In the genomic region with DNA sequence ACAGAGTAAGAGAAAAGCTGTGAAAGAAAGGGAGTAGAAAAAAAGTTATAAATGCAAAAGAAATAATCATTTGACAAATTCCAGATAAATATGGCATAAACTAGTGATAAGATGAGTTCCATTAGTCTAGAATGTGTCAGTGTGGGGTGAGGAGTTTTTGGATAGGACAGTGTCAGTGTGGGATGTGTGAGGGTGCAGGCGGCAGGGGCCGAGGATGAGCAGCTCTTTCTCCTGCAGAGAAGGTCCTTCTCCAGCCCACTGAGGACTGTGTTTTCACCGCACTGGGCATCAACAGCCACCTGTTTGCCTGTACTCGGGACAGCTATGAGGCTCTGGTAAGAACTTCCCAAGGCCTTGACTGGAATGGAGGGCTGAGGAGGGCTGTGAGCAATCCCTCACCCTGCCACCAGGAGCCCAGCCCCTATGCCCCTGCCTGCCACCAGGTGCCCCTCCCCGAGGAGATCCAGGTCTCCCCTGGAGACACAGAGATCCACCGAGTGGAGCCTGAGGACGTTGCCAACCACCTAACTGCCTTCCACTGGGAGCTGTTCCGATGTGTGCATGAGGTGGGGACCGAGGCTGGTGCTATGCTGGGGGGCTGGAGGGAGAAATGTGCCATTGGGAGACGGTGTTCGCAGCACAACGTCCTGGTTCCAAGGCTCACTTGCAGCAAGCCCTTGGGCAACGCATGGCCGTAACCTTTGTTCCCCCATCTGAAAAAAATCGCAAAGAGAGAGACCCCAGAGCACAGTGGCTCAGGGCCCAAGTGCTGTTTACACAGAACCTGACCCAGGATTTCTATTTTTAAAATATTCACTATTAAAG, we compare ENCODE assay signal across 9 cellular contexts. TPM values are rescaled to one million over a fixed set of nuclear protein-coding genes. Genes with fewer than 3 reads are reported as not detected.
A peak's percentile ranks its signal among the peaks of the same experiment; 100 is the strongest.
DNase-seq lines count a peak whose midpoint lies in the region; ATAC-seq, FAIRE-seq and TF ChIP-seq lines count a peak whose summit lies in the region.
"Had no signal": no experiment of that assay in that cellular context is flagged by ENCODE, and none has a peak within 500 bp of the region (broad histone marks: within the 10 kb centered on the region; RNA-seq: fewer than 3 reads in every experiment).

No MANE protein-coding gene starts in this region.

- peak; percentile 18 for FAIRE-seq in bronchial epithelial cell (lab: Jason Lieb, UNC)

- H3K36me3 ChIP-seq in Panc1 (ENCODE audit: control insufficient read depth, insufficient read depth, low read length) (no peaks in the 10 kb centered on the region), bronchial epithelial cell (ENCODE audit: control insufficient read depth, insufficient read depth, low read length) (peaks cover 30% of the 10 kb centered on the region), colonic mucosa (peaks cover 8% of the 10 kb centered on the region)

- H3K27ac ChIP-seq in Panc1 (ENCODE audit: low read length) = no peak overlapping the region
- H3K27ac ChIP-seq in colonic mucosa = no peak overlapping the region
- H3K27ac ChIP-seq: C4-2B had no signal

- H3K4me1 Mint-ChIP-seq in natural killer cell = peaks cover 0 to 5% of the 10 kb centered on the region in 2 donors

- H3K9me3 Mint-ChIP-seq in natural killer cell = no peaks in the 10 kb centered on the region

- peak overlapping the region in 1 of 2 experiments; percentile 56; a peak in 2 of 4 replicates for H3K4me3 ChIP-seq in Panc1 (ENCODE audit: low read depth in 2 of 2, low read length in 2 of 2)
- H3K4me3 ChIP-seq in bronchial epithelial cell (ENCODE audit: low read depth, low read length) = no peak overlapping the region
- no peak overlapping the region for H3K4me3 ChIP-seq in colonic mucosa

- CTCF ChIA-PET in Panc1 (lab: Charles Lee) = interaction anchor here (0.7 to 1.7 kb wide), 4 partner anchors 10 to 80 kb away, joined by 3 to 11 read pairs (median 6); no protein-coding TSS in a partner anchor

- in situ Hi-C loops in Panc1 (cut with HindIII; ENCODE audit: low pct_unique_long_range_greater_than_20kb, low sequenced_read_pairs) = no loop called here

- ATAC-seq in Panc1 = peak; percentile 81
- peak in 2 of 3 donors; percentile 49 to 56 for ATAC-seq in natural killer cell
- ATAC-seq in HG03520 (IDR thresholded peaks at IDR 0.05; ENCODE audit: unreplicated experiment) = no peak

- TF ChIP-seq CTCF in Panc1 (IDR thresholded peaks at IDR 0.05) (no peak), bronchial epithelial cell (IDR thresholded peaks at IDR 0.05; ENCODE audit: insufficient read depth, low read length, severe bottlenecking) (peak; percentile 60), natural killer cell (IDR thresholded peaks at IDR 0.05) (no peak), colonic mucosa (IDR thresholded peaks at IDR 0.05) (no peak)

- POLR2A ChIA-PET in Panc1 (lab: Charles Lee) = no interaction called here

- H3K9me3 ChIP-seq in Panc1 (ENCODE audit: control insufficient read depth, insufficient read depth, low read depth, low read length) = no peaks in the 10 kb centered on the region
- no peaks in the 10 kb centered on the region for H3K9me3 ChIP-seq in colonic mucosa

- H3K4me1 ChIP-seq in Panc1 (ENCODE audit: control insufficient read depth, insufficient read depth, low read length) = 0 out of 2 replicates have a peak, but pooled peaks cover 5% of the 10 kb centered on the region
- no peaks in the 10 kb centered on the region for H3K4me1 ChIP-seq in colonic mucosa

- no peaks in the 10 kb centered on the region for H3K27me3 ChIP-seq in Panc1 (ENCODE audit: control insufficient read depth, insufficient read depth, low read length)
- no peaks in the 10 kb centered on the region for H3K27me3 ChIP-seq in bronchial epithelial cell (ENCODE audit: control insufficient read depth, insufficient read depth, low read length)
- H3K27me3 ChIP-seq in colonic mucosa = no peaks in the 10 kb centered on the region

- H3K27ac Mint-ChIP-seq in natural killer cell = no peak overlapping the region

- peaks cover 0 to 4% of the 10 kb centered on the region in 2 donors for H3K27me3 Mint-ChIP-seq in natural killer cell (ENCODE audit: low read depth in 2 of 2)

- DNase-seq in NCI-H2227 (lab: John Stamatoyannopoulos, UW; ENCODE audit: unreplicated experiment) (peak; percentile 28), NCI-H2227 treated with DMSO at 0.1 percent for 48 hours (lab: John Stamatoyannopoulos, UW) (no peak), Panc1 (ENCODE audit: low read depth, low spot score) (no peak), bronchial epithelial cell (ENCODE audit: low read depth) (peak; percentile 17), natural killer cell (peak; percentile 25), midbrain (lab: John Stamatoyannopoulos, UW) (no peak), colonic mucosa (no peak)

- intact Hi-C loops in Panc1 (cut with micrococcal nuclease; ENCODE audit: unreplicated experiment) = no loop called here
- intact Hi-C loops in natural killer cell (cut with micrococcal nuclease) = loop anchor here (1.0 kb wide), 1 partner anchor 177 kb away; no protein-coding TSS in a partner anchor
- intact Hi-C loops in colonic mucosa (cut with DNase I) = no loop called here

- H3K9ac ChIP-seq in colonic mucosa (ENCODE audit: low read depth in 2 of 2, low read length in 2 of 2) = no peak overlapping the region

- no peaks in the 10 kb centered on the region for H3K36me3 Mint-ChIP-seq in natural killer cell

- H3K4me3 Mint-ChIP-seq in natural killer cell = peak overlapping the region; percentile 86

- no TSS peak for BruUV-seq in Panc1 (replicated peaks; lab: Mats Ljungman, UMichigan)

RNA-seq across cellular contexts. Expression of gene RAPGEFL1, which starts 13.1 kb away (rescaled TPM):
- 6.5 TPM for total RNA-seq in Panc1 (2021; ENCODE audit: unreplicated experiment)
- 3.3 TPM for polyA plus RNA-seq in Panc1 (2012; ENCODE audit: insufficient read length)
- total RNA-seq in bronchial epithelial cell = 11.1 and 30.0 TPM in 2 replicates
- total RNA-seq in natural killer cell = 1 to 10 TPM; 4.7 to 9.0 (median 6.7) TPM
- total RNA-seq in colonic mucosa = 100 to 1,000 TPM in 1 of 2 donors, 10 to 100 TPM in 1; 98.2 to 108 TPM

RNA-seq across cellular contexts. Expression of gene WIPF2, which starts 28.7 kb away (rescaled TPM):
- total RNA-seq in Panc1 (2021; ENCODE audit: unreplicated experiment) (45.9 TPM), bronchial epithelial cell (6.3 and 8.8 TPM in 2 replicates), natural killer cell (10 to 100 TPM; 43.2 to 47.4 (median 43.9) TPM), colonic mucosa (10 to 100 TPM; 34.5 to 42.0 TPM)
- 33.6 TPM for polyA plus RNA-seq in Panc1 (2012; ENCODE audit: insufficient read length)

RNA-seq across cellular contexts. Expression of gene CASC3, which starts 50.1 kb away (rescaled TPM):
- total RNA-seq in Panc1 (2021; ENCODE audit: unreplicated experiment) (97.4 TPM), bronchial epithelial cell (14.7 and 15.3 TPM in 2 replicates), natural killer cell (100 to 1,000 TPM; 178 to 213 (median 187) TPM), colonic mucosa (10 to 100 TPM; 53.8 to 55.3 TPM)
- 52.3 TPM for polyA plus RNA-seq in Panc1 (2012; ENCODE audit: insufficient read length)

Comparison
In these comparisons a context has a peak if more than half of its experiments do, and no peak if none do; other contexts are left out.
1. DNase-seq: peak in NCI-H2227 (single experiment), bronchial epithelial cell (single experiment) and natural killer cell (single experiment); none in NCI-H2227 treated with DMSO at 0.1 percent for 48 hours (single experiment), Panc1 (single experiment), midbrain (single experiment) and colonic mucosa (single experiment).